In genomic region chr20:507006-507758, GRCh38 we compare ENCODE assay signal across 24 cellular contexts.
"Had no signal": no experiment of that assay in that cellular context is flagged by ENCODE, and none has a peak within 500 bp of the region (broad histone marks: within the 10 kb centered on the region; RNA-seq: fewer than 3 reads in every experiment).

No MANE protein-coding gene starts in this region.

- H3K9me3 Mint-ChIP-seq: activated B cell treated with CpG ODN at 0.5 μM for 24 hours; activated CD4-positive, alpha-beta memory T cell treated with anti-CD3 and anti-CD28 coated beads, Interleukin-2, amount 10 ng/mL, durations not matched to agents 7 days and 5 days; activated naive CD4-positive, alpha-beta T cell treated with anti-CD3 and anti-CD28 coated beads, Interleukin-2, amount 50 U/mL, for 24 hours; endodermal cell; stimulated activated naive CD8-positive, alpha-beta T cell treated with anti-CD3 and anti-CD28 coated beads, Interleukin-15, Interleukin-2, amounts not matched to agents 100 ng/mL and 50 ng/mL, for 24 hours had no signal

- H3K4me1 ChIP-seq: ascending aorta had no signal

- H3K4me1 Mint-ChIP-seq: endodermal cell had no signal

- H3K27ac Mint-ChIP-seq: activated B cell treated with CpG ODN at 0.5 μM for 24 hours; activated CD4-positive, alpha-beta memory T cell treated with anti-CD3 and anti-CD28 coated beads, Interleukin-2, amount 10 ng/mL, durations not matched to agents 7 days and 5 days; activated naive CD4-positive, alpha-beta T cell treated with anti-CD3 and anti-CD28 coated beads, Interleukin-2, amount 50 U/mL, for 24 hours; endodermal cell; stimulated activated naive CD8-positive, alpha-beta T cell treated with anti-CD3 and anti-CD28 coated beads, Interleukin-15, Interleukin-2, amounts not matched to agents 100 ng/mL and 50 ng/mL, for 24 hours had no signal

- H3K4me3 Mint-ChIP-seq: activated B cell treated with CpG ODN at 0.5 μM for 24 hours; activated CD4-positive, alpha-beta memory T cell treated with anti-CD3 and anti-CD28 coated beads, Interleukin-2, amount 10 ng/mL, durations not matched to agents 7 days and 5 days; activated naive CD4-positive, alpha-beta T cell treated with anti-CD3 and anti-CD28 coated beads, Interleukin-2, amount 50 U/mL, for 24 hours; endodermal cell; stimulated activated naive CD8-positive, alpha-beta T cell treated with anti-CD3 and anti-CD28 coated beads, Interleukin-15, Interleukin-2, amounts not matched to agents 100 ng/mL and 50 ng/mL, for 24 hours had no signal

- DNase-seq: activated B cell treated with CpG ODN at 0.5 μM for 24 hours; activated CD4-positive, alpha-beta memory T cell treated with anti-CD3 and anti-CD28 coated beads, Interleukin-2, amount 10 ng/mL, durations not matched to agents 7 days and 5 days; activated CD4-positive, alpha-beta T cell treated with anti-CD3 and anti-CD28 coated beads for 48 hours; activated gamma-delta T cell; activated T-cell treated with anti-CD3 and anti-CD28 coated beads for 4 hours; adrenal gland; cerebellar nuclear complex; cortex of kidney; endodermal cell; heart left ventricle; islet precursor cell; left cardiac atrium; midbrain; nucleus accumbens; sigmoid colon; spleen; stimulated activated CD4-positive, alpha-beta T cell treated with anti-CD3 and anti-CD28 coated beads, Interleukin-4, amount 100 ng/mL, for 4 hours; substantia nigra; T-helper 9 cell; tibial artery had no signal

- H3K27me3 Mint-ChIP-seq: activated B cell treated with CpG ODN at 0.5 μM for 24 hours; activated CD4-positive, alpha-beta memory T cell treated with anti-CD3 and anti-CD28 coated beads, Interleukin-2, amount 10 ng/mL, durations not matched to agents 7 days and 5 days; activated naive CD4-positive, alpha-beta T cell treated with anti-CD3 and anti-CD28 coated beads, Interleukin-2, amount 50 U/mL, for 24 hours; stimulated activated naive CD8-positive, alpha-beta T cell treated with anti-CD3 and anti-CD28 coated beads, Interleukin-15, Interleukin-2, amounts not matched to agents 100 ng/mL and 50 ng/mL, for 24 hours had no signal

- H3K27me3 ChIP-seq: adrenal gland, ascending aorta, gastroesophageal sphincter, heart left ventricle, sigmoid colon, spleen, tibial artery had no signal

- ATAC-seq: gastroesophageal sphincter, left cardiac atrium had no signal

- H3K27ac ChIP-seq: adrenal gland, ascending aorta, gastroesophageal sphincter, heart left ventricle, sigmoid colon, spleen, tibial artery had no signal

- H3K4me3 ChIP-seq: adrenal gland, ascending aorta, gastroesophageal sphincter, heart left ventricle, sigmoid colon, spleen, tibial artery had no signal

- H3K9me3 ChIP-seq: adrenal gland, ascending aorta, gastroesophageal sphincter, heart left ventricle, sigmoid colon, spleen, tibial artery had no signal
